ENCODE assay signal across 9 cellular contexts in the genomic region with DNA sequence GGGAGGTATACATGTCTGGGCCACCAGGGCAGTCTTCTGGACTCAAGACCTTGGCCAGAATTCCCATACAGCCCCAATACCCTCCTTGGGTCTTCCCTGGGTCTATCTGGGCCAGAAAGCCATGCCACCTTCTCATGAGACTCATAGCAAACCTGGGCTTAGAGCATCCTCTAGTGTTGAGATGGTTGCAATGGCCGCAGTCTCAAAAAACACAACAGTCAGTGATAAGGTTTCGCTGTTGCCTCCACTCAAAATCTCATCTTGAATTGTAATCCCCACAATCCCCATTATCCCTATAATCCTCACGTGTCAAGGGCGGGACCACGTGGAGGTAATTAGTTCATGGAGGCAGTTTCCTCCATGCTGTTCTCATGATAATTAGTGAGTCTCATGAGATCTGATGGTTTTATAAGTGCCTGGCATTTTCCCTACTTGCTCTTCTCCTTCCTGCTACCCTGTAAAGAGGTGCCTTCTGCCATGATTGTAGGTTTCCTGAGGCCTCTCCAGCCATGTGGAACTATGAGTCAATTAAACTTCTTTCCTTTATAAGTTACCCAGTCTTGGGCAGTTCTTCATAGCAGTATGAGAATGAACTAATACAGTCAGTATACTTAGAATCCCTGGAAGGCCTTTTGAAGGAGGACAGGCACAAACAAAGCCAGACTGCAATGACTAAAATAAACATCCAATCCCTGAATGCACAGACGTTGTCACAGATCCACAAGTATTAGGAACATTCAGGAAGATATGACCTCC.
DNase-seq lines count a peak whose midpoint lies in the region; ATAC-seq, FAIRE-seq and TF ChIP-seq lines count a peak whose summit lies in the region.
"Had no signal": no experiment of that assay in that cellular context is flagged by ENCODE, and none has a peak within 500 bp of the region (broad histone marks: within the 10 kb centered on the region; RNA-seq: fewer than 3 reads in every experiment).

No MANE protein-coding gene starts in this region.

- H3K9ac ChIP-seq in GM12878 (ENCODE audit: control insufficient read depth, insufficient read depth, low read length), result no peak overlapping the region

- 33% methylated on average over 6 of the region's 6 CpGs for WGBS in GM12878 (ENCODE audit: insufficient coverage, insufficient replicate concordance, low lambda C conversion rate, missing lambda C conversion rate)

- POLR2A ChIA-PET in GM12878 (lab: Charles Lee), result no interaction called here

- no TSS peak for BruUV-seq in GM12878 (replicated peaks; lab: Mats Ljungman, UMichigan)

- peak; percentile 74 to 89 (median 81) for TF ChIP-seq CTCF in GM12878 (IDR thresholded peaks at IDR 0.05 in 2 of 3, conservative IDR thresholded peaks at IDR 0.05 in 1 of 3; ENCODE audit: control insufficient read depth in 2 of 3, extremely low read depth in 1 of 3, insufficient read depth in 1 of 3, low read depth in 3 of 3, low read length in 3 of 3)

- CTCF ChIA-PET in GM12878 (lab: Yijun Ruan, JAX), result interaction anchor here (1.2 to 2.1 kb wide), 4 partner anchors 11 to 354 kb away, joined by 3 to 15 read pairs (median 4); no protein-coding TSS in a partner anchor

- H3K36me3 ChIP-seq in GM12878 (ENCODE audit: control insufficient read depth in 2 of 2, insufficient read depth in 2 of 2, low read length in 1 of 2), result no peaks in the 10 kb centered on the region

- TF ChIP-seq POLR2A in GM12878 (IDR thresholded peaks at IDR 0.05; ENCODE audit: low read depth, low read length), result no peak

- no peaks in the 10 kb centered on the region for H3K36me3 Mint-ChIP-seq in activated naive CD4-positive, alpha-beta T cell treated with anti-CD3 and anti-CD28 coated beads, Interleukin-2, amount 50 U/mL, for 72 hours

- H3K9me3 ChIP-seq in GM12878 (replicated peaks; ENCODE audit: control insufficient read depth, insufficient read depth, low read length), result no peaks in the 10 kb centered on the region; the same call in 2 of the 3 replicates

- H3K79me2 ChIP-seq in GM12878 (ENCODE audit: control insufficient read depth, insufficient read depth, low read length), result no peaks in the 10 kb centered on the region

- no peaks in the 10 kb centered on the region for H3K27me3 ChIP-seq in GM12878 (replicated peaks in 1 of 2; ENCODE audit: control insufficient read depth in 2 of 2, insufficient read depth in 2 of 2, low read length in 1 of 2)

- peak; percentile 64 for FAIRE-seq in GM12878 (lab: Jason Lieb, UNC)

- no peak overlapping the region for H3K4me2 ChIP-seq in GM12878 (ENCODE audit: control insufficient read depth, insufficient read depth)

- in situ Hi-C loops in GM12878 (cut with MboI), result loop anchor here (10.0 kb wide), 1 partner anchor 353 kb away; no protein-coding TSS in a partner anchor

- peak; percentile 22 to 75 for ATAC-seq in activated naive CD4-positive, alpha-beta T cell treated with anti-CD3 and anti-CD28 coated beads, Interleukin-2, amount 50 U/mL, for 72 hours
- peak; percentile 89 for ATAC-seq in GM12878
- ATAC-seq: effector memory CD8-positive, alpha-beta T cell had no signal

- TF ChIP-seq RAD21 in GM12878 (IDR thresholded peaks at IDR 0.05; ENCODE audit: insufficient read depth, low read depth, low read length), result peak; percentile 94

- no peaks in the 10 kb centered on the region for H4K20me1 ChIP-seq in GM12878 (ENCODE audit: control insufficient read depth, insufficient read depth)

- RAD21 ChIA-PET in GM12878 (lab: Charles Lee; ENCODE audit: unreplicated experiment), result interaction anchor here (1.5 kb wide), 1 partner anchor 354 kb away, joined by 8 read pairs; no protein-coding TSS in a partner anchor

- no peak for TF ChIP-seq EP300 in GM12878 (IDR thresholded peaks at IDR 0.05; ENCODE audit: borderline replicate concordance in 1 of 2, control insufficient read depth in 1 of 2, low read depth in 2 of 2, low read length in 2 of 2)

- no peaks in the 10 kb centered on the region for H3K9me3 Mint-ChIP-seq in activated naive CD4-positive, alpha-beta T cell treated with anti-CD3 and anti-CD28 coated beads, Interleukin-2, amount 50 U/mL, for 72 hours
- H3K9me3 Mint-ChIP-seq: effector memory CD8-positive, alpha-beta T cell had no signal

- SMC1A ChIA-PET in GM12878 (lab: Charles Lee; ENCODE audit: uncharacterized antibody, unreplicated experiment), result interaction anchor here (1.2 to 1.6 kb wide), 5 partner anchors 176 to 749 kb away, joined by 3 to 9 read pairs (median 5); no protein-coding TSS in a partner anchor

- DNase-seq in activated naive CD4-positive, alpha-beta T cell treated with anti-CD3 and anti-CD28 coated beads, Interleukin-2, amount 50 U/mL, for 72 hours (ENCODE audit: low spot score in 2 of 2), result no peak
- DNase-seq in activated naive CD4-positive, alpha-beta T cell treated with Interleukin-2 at 50 U/mL for 16 hours, result no peak
- peak; percentile 36 for DNase-seq in H4 (ENCODE audit: low spot score)
- DNase-seq in NCI-H146 (lab: John Stamatoyannopoulos, UW), result peak; percentile 15
- peak; percentile 16 for DNase-seq in GM12878 (ENCODE audit: low read depth, low spot score)
- DNase-seq in islet precursor cell, result peak; percentile 69
- DNase-seq in middle frontal gyrus (ENCODE audit: extremely low spot score, low spot score), result no peak
- no peak for DNase-seq in stimulated activated CD4-positive, alpha-beta T cell treated with anti-CD3 and anti-CD28 coated beads, Interleukin-12 subunit alpha, Interleukin-12 subunit beta, amount 100 ng/mL, for 4 hours

- intact Hi-C loops in GM12878 (cut with micrococcal nuclease; ENCODE audit: unreplicated experiment), result loop anchor here (1.0 to 5.0 kb wide), 2 partner anchors 236 to 355 kb away; no protein-coding TSS in a partner anchor

- H3K27ac Mint-ChIP-seq in activated naive CD4-positive, alpha-beta T cell treated with anti-CD3 and anti-CD28 coated beads, Interleukin-2, amount 50 U/mL, for 72 hours, result no peak overlapping the region
- H3K27ac Mint-ChIP-seq: effector memory CD8-positive, alpha-beta T cell had no signal

- no peak overlapping the region for H3K27ac ChIP-seq in GM12878 (ENCODE audit: control insufficient read depth, insufficient read depth)

- H2AFZ ChIP-seq in GM12878 (ENCODE audit: control insufficient read depth, low read depth, low read length), result no peak overlapping the region

- no peak overlapping the region for H3K4me3 ChIP-seq in GM12878

- H3K4me1 ChIP-seq in GM12878 (ENCODE audit: control insufficient read depth, insufficient read depth, low read length), result no peaks in the 10 kb centered on the region

TF ChIP-seq in GM12878, 131 proteins besides CTCF, POLR2A, EP300 and RAD21:
- TF ChIP-seq, protein P1, sequence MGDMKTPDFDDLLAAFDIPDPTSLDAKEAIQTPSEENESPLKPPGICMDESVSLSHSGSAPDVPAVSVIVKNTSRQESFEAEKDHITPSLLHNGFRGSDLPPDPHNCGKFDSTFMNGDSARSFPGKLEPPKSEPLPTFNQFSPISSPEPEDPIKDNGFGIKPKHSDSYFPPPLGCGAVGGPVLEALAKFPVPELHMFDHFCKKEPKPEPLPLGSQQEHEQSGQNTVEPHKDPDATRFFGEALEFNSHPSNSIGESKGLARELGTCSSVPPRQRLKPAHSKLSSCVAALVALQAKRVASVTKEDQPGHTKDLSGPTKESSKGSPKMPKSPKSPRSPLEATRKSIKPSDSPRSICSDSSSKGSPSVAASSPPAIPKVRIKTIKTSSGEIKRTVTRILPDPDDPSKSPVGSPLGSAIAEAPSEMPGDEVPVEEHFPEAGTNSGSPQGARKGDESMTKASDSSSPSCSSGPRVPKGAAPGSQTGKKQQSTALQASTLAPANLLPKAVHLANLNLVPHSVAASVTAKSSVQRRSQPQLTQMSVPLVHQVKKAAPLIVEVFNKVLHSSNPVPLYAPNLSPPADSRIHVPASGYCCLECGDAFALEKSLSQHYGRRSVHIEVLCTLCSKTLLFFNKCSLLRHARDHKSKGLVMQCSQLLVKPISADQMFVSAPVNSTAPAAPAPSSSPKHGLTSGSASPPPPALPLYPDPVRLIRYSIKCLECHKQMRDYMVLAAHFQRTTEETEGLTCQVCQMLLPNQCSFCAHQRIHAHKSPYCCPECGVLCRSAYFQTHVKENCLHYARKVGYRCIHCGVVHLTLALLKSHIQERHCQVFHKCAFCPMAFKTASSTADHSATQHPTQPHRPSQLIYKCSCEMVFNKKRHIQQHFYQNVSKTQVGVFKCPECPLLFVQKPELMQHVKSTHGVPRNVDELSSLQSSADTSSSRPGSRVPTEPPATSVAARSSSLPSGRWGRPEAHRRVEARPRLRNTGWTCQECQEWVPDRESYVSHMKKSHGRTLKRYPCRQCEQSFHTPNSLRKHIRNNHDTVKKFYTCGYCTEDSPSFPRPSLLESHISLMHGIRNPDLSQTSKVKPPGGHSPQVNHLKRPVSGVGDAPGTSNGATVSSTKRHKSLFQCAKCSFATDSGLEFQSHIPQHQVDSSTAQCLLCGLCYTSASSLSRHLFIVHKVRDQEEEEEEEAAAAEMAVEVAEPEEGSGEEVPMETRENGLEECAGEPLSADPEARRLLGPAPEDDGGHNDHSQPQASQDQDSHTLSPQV (IDR thresholded peaks at IDR 0.05), result no peak
- TF ChIP-seq PAX5 (IDR thresholded peaks at IDR 0.05; ENCODE audit: borderline replicate concordance, low read depth, low read length) (no peak), DPF2 (IDR thresholded peaks at IDR 0.05) (no peak), ZNF274 (IDR thresholded peaks at IDR 0.05; ENCODE audit: insufficient read depth, insufficient read length) (no peak), KLF5 (IDR thresholded peaks at IDR 0.05; ENCODE audit: partially characterized antibody) (no peak), CHD2 (IDR thresholded peaks at IDR 0.05; ENCODE audit: borderline replicate concordance, low read depth, low read length) (no peak), POLR2AphosphoS2 (IDR thresholded peaks at IDR 0.05; ENCODE audit: low read depth, low read length) (no peak), SREBF2 (IDR thresholded peaks at IDR 0.05; ENCODE audit: low read length) (no peak), YY1 (IDR thresholded peaks at IDR 0.05; ENCODE audit: low read depth, low read length) (peak; percentile 85), SMC3 (IDR thresholded peaks at IDR 0.05; ENCODE audit: borderline replicate concordance, low read length) (peak; percentile 74)

Comparison
In these comparisons a context has a peak if more than half of its experiments do, and no peak if none do; other contexts are left out.
1. DNase-seq: peak in H4 (single experiment), NCI-H146 (single experiment), GM12878 (single experiment) and islet precursor cell (single experiment); none in activated naive CD4-positive, alpha-beta T cell treated with anti-CD3 and anti-CD28 coated beads, Interleukin-2, amount 50 U/mL, for 72 hours (0 of 2), activated naive CD4-positive, alpha-beta T cell treated with Interleukin-2 at 50 U/mL for 16 hours (single experiment), middle frontal gyrus (single experiment) and stimulated activated CD4-positive, alpha-beta T cell treated with anti-CD3 and anti-CD28 coated beads, Interleukin-12 subunit alpha, Interleukin-12 subunit beta, amount 100 ng/mL, for 4 hours (single experiment).